24 cellular contexts compared by ENCODE assay signal in genomic region chr18:76259012-76259568, GRCh38.
DNase-seq lines count a peak whose midpoint lies in the region; TF ChIP-seq lines count a peak whose summit lies in the region.
"Had no signal": no experiment of that assay in that cellular context is flagged by ENCODE, and none has a peak within 500 bp of the region (broad histone marks: within the 10 kb centered on the region; RNA-seq: fewer than 3 reads in every experiment).

No MANE protein-coding gene starts in this region.

- intact Hi-C loops in activated CD4-positive, alpha-beta T cell treated with anti-CD3 and anti-CD28 coated beads, Interleukin-2, amount 10 ng/mL, durations not matched to agents 24 days and 14 days (cut with micrococcal nuclease) = no loop called here
- intact Hi-C loops in MCF 10A (cut with micrococcal nuclease) = loop anchor here (5.0 to 10.0 kb wide), 5 partner anchors 124 to 1607 kb away; no protein-coding TSS in a partner anchor

- H3K27ac Mint-ChIP-seq in activated CD4-positive, alpha-beta T cell treated with anti-CD3 and anti-CD28 coated beads, Interleukin-2, amount 10 ng/mL, durations not matched to agents 24 days and 14 days = no peak overlapping the region
- H3K27ac Mint-ChIP-seq in MCF 10A (ENCODE audit: low read depth, unreplicated experiment) = no peak overlapping the region
- H3K27ac Mint-ChIP-seq: activated naive CD4-positive, alpha-beta T cell treated with anti-CD3 and anti-CD28 coated beads, Interleukin-2, amount 10 ng/mL, durations not matched to agents 7 days and 5 days; activated T-cell treated with anti-CD3 and anti-CD28 coated beads, Interleukin-2, amount 50 U/mL, for 72 hours had no signal

- peak; percentile 48 for DNase-seq in activated CD4-positive, alpha-beta T cell treated with anti-CD3 and anti-CD28 coated beads, Interleukin-2, amount 10 ng/mL, durations not matched to agents 24 days and 14 days
- DNase-seq in activated CD4-positive, alpha-beta T cell treated with anti-CD3 and anti-CD28 coated beads, Interleukin-2, amount 50 U/mL, for 48 hours = no peak
- no peak for DNase-seq in astrocyte of the spinal cord (ENCODE audit: low read depth, low spot score)
- DNase-seq in kidney epithelial cell (ENCODE audit: low read depth) = no peak
- DNase-seq in MCF 10A (ENCODE audit: unreplicated experiment) = no peak
- no peak for DNase-seq in DMS53 treated with DMSO at 0.1 percent for 48 hours (lab: John Stamatoyannopoulos, UW; ENCODE audit: unreplicated experiment)
- DNase-seq in activated T-cell treated with anti-CD3 and anti-CD28 coated beads, Interleukin-2, amount 50 U/mL, for 1 hour = no peak
- DNase-seq: activated naive CD4-positive, alpha-beta T cell treated with anti-CD3 and anti-CD28 coated beads, Interleukin-2, amount 10 ng/mL, durations not matched to agents 7 days and 5 days; activated T-cell treated with anti-CD3 and anti-CD28 coated beads, Interleukin-2, amount 50 U/mL, for 72 hours; amygdala; BE2C; foreskin melanocyte; hypothalamus; KBM-7; NCI-H146; NCI-H774; nucleus accumbens; OCI-M1; SHP77; stimulated activated CD8-positive, alpha-beta memory T cell treated with anti-CD3 and anti-CD28 coated beads, Interleukin-4, amount 100 ng/mL, for 48 hours had no signal

- H3K9me3 ChIP-seq in skeletal muscle satellite cell (replicated peaks; ENCODE audit: low read length) = no peaks in the 10 kb centered on the region
- H3K9me3 ChIP-seq: BE2C, HAP-1, upper lobe of left lung had no signal

- H3K4me3 Mint-ChIP-seq in activated CD4-positive, alpha-beta T cell treated with anti-CD3 and anti-CD28 coated beads, Interleukin-2, amount 10 ng/mL, durations not matched to agents 24 days and 14 days = no peak overlapping the region
- no peak overlapping the region for H3K4me3 Mint-ChIP-seq in MCF 10A (ENCODE audit: unreplicated experiment)
- H3K4me3 Mint-ChIP-seq: activated naive CD4-positive, alpha-beta T cell treated with anti-CD3 and anti-CD28 coated beads, Interleukin-2, amount 10 ng/mL, durations not matched to agents 7 days and 5 days; activated T-cell treated with anti-CD3 and anti-CD28 coated beads, Interleukin-2, amount 50 U/mL, for 72 hours had no signal

- H3K4me1 Mint-ChIP-seq in activated CD4-positive, alpha-beta T cell treated with anti-CD3 and anti-CD28 coated beads, Interleukin-2, amount 10 ng/mL, durations not matched to agents 24 days and 14 days = no peaks in the 10 kb centered on the region
- no peaks in the 10 kb centered on the region for H3K4me1 Mint-ChIP-seq in MCF 10A (ENCODE audit: insufficient read depth, unreplicated experiment)
- H3K4me1 Mint-ChIP-seq: activated naive CD4-positive, alpha-beta T cell treated with anti-CD3 and anti-CD28 coated beads, Interleukin-2, amount 10 ng/mL, durations not matched to agents 7 days and 5 days had no signal

- H3K4me1 ChIP-seq in skeletal muscle satellite cell (ENCODE audit: control insufficient read depth, insufficient read depth, low read length) = peaks cover 13% of the 10 kb centered on the region
- H3K4me1 ChIP-seq: BE2C had no signal

- no peak overlapping the region for H3K9ac ChIP-seq in skeletal muscle satellite cell (ENCODE audit: low read depth, low read length)

- no peak overlapping the region for H3K4me3 ChIP-seq in astrocyte of the spinal cord (ENCODE audit: low read depth, low read length)
- H3K4me3 ChIP-seq in kidney epithelial cell (ENCODE audit: low read depth, low read length) = no peak overlapping the region
- H3K4me3 ChIP-seq in skeletal muscle satellite cell (ENCODE audit: low read length) = no peak overlapping the region
- H3K4me3 ChIP-seq: HAP-1, lung, upper lobe of left lung had no signal

- peak overlapping the region; percentile 53 for H3K4me2 ChIP-seq in skeletal muscle satellite cell (ENCODE audit: low read length)

- TF ChIP-seq CTCF in astrocyte of the spinal cord (IDR thresholded peaks at IDR 0.05; ENCODE audit: low read depth, low read length) (peak; percentile 5), kidney epithelial cell (IDR thresholded peaks at IDR 0.05; ENCODE audit: insufficient read depth, low read length, poor library complexity, severe bottlenecking) (peak; percentile 6), MCF 10A (IDR thresholded peaks at IDR 0.05; ENCODE audit: unreplicated experiment) (no peak)

- in situ Hi-C loops in astrocyte of the spinal cord (cut with HindIII; ENCODE audit: low sequenced_read_pairs) = no loop called here

- no peaks in the 10 kb centered on the region for H3K9me3 Mint-ChIP-seq in activated CD4-positive, alpha-beta T cell treated with anti-CD3 and anti-CD28 coated beads, Interleukin-2, amount 10 ng/mL, durations not matched to agents 24 days and 14 days
- no peaks in the 10 kb centered on the region for H3K9me3 Mint-ChIP-seq in MCF 10A (ENCODE audit: unreplicated experiment)
- H3K9me3 Mint-ChIP-seq: activated naive CD4-positive, alpha-beta T cell treated with anti-CD3 and anti-CD28 coated beads, Interleukin-2, amount 10 ng/mL, durations not matched to agents 7 days and 5 days; activated T-cell treated with anti-CD3 and anti-CD28 coated beads, Interleukin-2, amount 50 U/mL, for 72 hours had no signal

- H3K27me3 Mint-ChIP-seq in activated CD4-positive, alpha-beta T cell treated with anti-CD3 and anti-CD28 coated beads, Interleukin-2, amount 10 ng/mL, durations not matched to agents 24 days and 14 days = peaks cover 6% of the 10 kb centered on the region
- H3K27me3 Mint-ChIP-seq in MCF 10A (ENCODE audit: insufficient read depth, unreplicated experiment) = no peaks in the 10 kb centered on the region

- BruUV-seq in MCF 10A (replicated peaks; lab: Mats Ljungman, UMichigan) = no TSS peak

- no peaks in the 10 kb centered on the region for H3K36me3 Mint-ChIP-seq in activated CD4-positive, alpha-beta T cell treated with anti-CD3 and anti-CD28 coated beads, Interleukin-2, amount 10 ng/mL, durations not matched to agents 24 days and 14 days (ENCODE audit: low read depth)
- no peaks in the 10 kb centered on the region for H3K36me3 Mint-ChIP-seq in MCF 10A (ENCODE audit: insufficient read depth, unreplicated experiment)
- H3K36me3 Mint-ChIP-seq: activated naive CD4-positive, alpha-beta T cell treated with anti-CD3 and anti-CD28 coated beads, Interleukin-2, amount 10 ng/mL, durations not matched to agents 7 days and 5 days had no signal

- H3K27me3 ChIP-seq in kidney epithelial cell (ENCODE audit: control insufficient read depth, insufficient read depth, low read length) (peaks cover 15% of the 10 kb centered on the region), skeletal muscle satellite cell (ENCODE audit: control insufficient read depth, insufficient read depth, low read length) (peaks cover 14% of the 10 kb centered on the region)
- H3K27me3 ChIP-seq: BE2C, upper lobe of left lung had no signal

- H3K36me3 ChIP-seq in kidney epithelial cell (ENCODE audit: control insufficient read depth, insufficient read depth, low read length) (no peaks in the 10 kb centered on the region), skeletal muscle satellite cell (ENCODE audit: insufficient read depth, low read length) (no peaks in the 10 kb centered on the region)
- H3K36me3 ChIP-seq: BE2C, HAP-1, upper lobe of left lung had no signal

- POLR2A ChIA-PET in MCF 10A (lab: Yijun Ruan, JAX) = no interaction called here

- CTCF ChIA-PET in MCF 10A (lab: Yijun Ruan, JAX) = interaction anchor here (0.6 to 3.0 kb wide), 8 partner anchors 12 to 1052 kb away, joined by 3 to 9 read pairs (median 4); no protein-coding TSS in a partner anchor
